ENCODE assay signal across 13 cellular contexts in genomic region chr16:23518435-23518891, GRCh38. TPM values are rescaled to one million over a fixed set of nuclear protein-coding genes. Genes with fewer than 3 reads are reported as not detected.
DNase-seq lines count a peak whose midpoint lies in the region; ATAC-seq, FAIRE-seq and TF ChIP-seq lines count a peak whose summit lies in the region.
"Had no signal": no experiment of that assay in that cellular context is flagged by ENCODE, and none has a peak within 500 bp of the region (broad histone marks: within the 10 kb centered on the region; RNA-seq: fewer than 3 reads in every experiment).

No MANE protein-coding gene starts in this region.

- DNase-seq in GM12891 (ENCODE audit: insufficient read length, low spot score) (no peak), NCI-H526 (lab: John Stamatoyannopoulos, UW) (peak; percentile 95 to 97), foreskin melanocyte (peak; percentile 18), natural killer cell (no peak), ecto neural progenitor cell (ENCODE audit: low spot score) (no peak)
- DNase-seq in effector CD8-positive, alpha-beta T cell (lab: John Stamatoyannopoulos, UW), result no peak
- DNase-seq: activated T-cell treated with anti-CD3 and anti-CD28 coated beads, Interleukin-2, amount 50 U/mL, for 1 hour; caudate nucleus; NCI-H187 had no signal

- no peaks in the 10 kb centered on the region for H3K27me3 Mint-ChIP-seq in natural killer cell (ENCODE audit: low read depth in 2 of 2)
- H3K27me3 Mint-ChIP-seq: stimulated activated naive CD8-positive, alpha-beta T cell treated with anti-CD3 and anti-CD28 coated beads, Interleukin-15, Interleukin-2, amounts not matched to agents 100 ng/mL and 50 ng/mL, for 24 hours had no signal

- peak; percentile 80 for FAIRE-seq in GM12891 (lab: Jason Lieb, UNC)
- FAIRE-seq: D721Med had no signal

- TF ChIP-seq CTCF in natural killer cell (IDR thresholded peaks at IDR 0.05), result no peak

- H3K4me3 Mint-ChIP-seq in natural killer cell, result no peak overlapping the region
- H3K4me3 Mint-ChIP-seq: stimulated activated naive CD8-positive, alpha-beta T cell treated with anti-CD3 and anti-CD28 coated beads, Interleukin-15, Interleukin-2, amounts not matched to agents 100 ng/mL and 50 ng/mL, for 24 hours had no signal

- no peaks in the 10 kb centered on the region for H3K9me3 Mint-ChIP-seq in natural killer cell
- H3K9me3 Mint-ChIP-seq: stimulated activated naive CD8-positive, alpha-beta T cell treated with anti-CD3 and anti-CD28 coated beads, Interleukin-15, Interleukin-2, amounts not matched to agents 100 ng/mL and 50 ng/mL, for 24 hours had no signal

- H3K27ac Mint-ChIP-seq in natural killer cell, result no peak overlapping the region
- H3K27ac Mint-ChIP-seq: stimulated activated naive CD8-positive, alpha-beta T cell treated with anti-CD3 and anti-CD28 coated beads, Interleukin-15, Interleukin-2, amounts not matched to agents 100 ng/mL and 50 ng/mL, for 24 hours had no signal

- intact Hi-C loops in natural killer cell (cut with micrococcal nuclease), result no loop called here

- H3K36me3 Mint-ChIP-seq in natural killer cell, result peaks cover 10% of the 10 kb centered on the region

- TF ChIP-seq POLR2A in GM12891 (IDR thresholded peaks at IDR 0.05; ENCODE audit: low read depth, low read length), result no peak

- ATAC-seq in GM21717 (IDR thresholded peaks at IDR 0.05; ENCODE audit: unreplicated experiment) (peak; percentile 54), natural killer cell (no peak), GM19023 (IDR thresholded peaks at IDR 0.05; ENCODE audit: unreplicated experiment) (no peak)

- peaks cover 6 to 7% of the 10 kb centered on the region in 2 donors for H3K4me1 Mint-ChIP-seq in natural killer cell

TF ChIP-seq in GM12891, 5 proteins besides CTCF, POLR2A, EP300 and RAD21:
- peak; percentile 53 for TF ChIP-seq SPI1 (IDR thresholded peaks at IDR 0.05; ENCODE audit: low read depth, low read length)
- TF ChIP-seq POU2F2 (IDR thresholded peaks at IDR 0.05; ENCODE audit: low read depth, low read length), result no peak
- TF ChIP-seq PAX5 (IDR thresholded peaks at IDR 0.05; ENCODE audit: insufficient read depth, low read length, severe bottlenecking), result no peak
- TF ChIP-seq TAF1 (IDR thresholded peaks at IDR 0.05; ENCODE audit: low read depth, low read length), result no peak
TF ChIP-seq in GM12891: peak in this region for 1.

RNA-seq across cellular contexts. Expression of gene GGA2, which starts 8.2 kb away (rescaled TPM):
- polyA plus RNA-seq in GM12891 (2012; ENCODE audit: low read depth, missing spikeins), result 65.5 TPM
- 100 to 1,000 TPM; 129 to 134 (median 131) TPM for total RNA-seq in natural killer cell

RNA-seq across cellular contexts. Expression of gene EARS2, which starts 38.7 kb away (rescaled TPM):
- polyA plus RNA-seq in GM12891 (2012; ENCODE audit: low read depth, missing spikeins), result 16.2 TPM
- total RNA-seq in natural killer cell, result 10 to 100 TPM; 12.1 to 14.2 (median 12.4) TPM

RNA-seq across cellular contexts. Expression of gene UBFD1, which starts 39.1 kb away (rescaled TPM):
- polyA plus RNA-seq in GM12891 (2012; ENCODE audit: low read depth, missing spikeins), result 18.7 TPM
- 10 to 100 TPM; 51.4 to 65.8 (median 63.6) TPM for total RNA-seq in natural killer cell

Comparison
In these comparisons a context has a peak if more than half of its experiments do, and no peak if none do; other contexts are left out.
1. DNase-seq: peak in NCI-H526 (2 of 2) and foreskin melanocyte (single experiment); none in GM12891 (single experiment), natural killer cell (single experiment), ecto neural progenitor cell (single experiment) and effector CD8-positive, alpha-beta T cell (single experiment).